8 cellular contexts compared by ENCODE assay signal in the genomic region with DNA sequence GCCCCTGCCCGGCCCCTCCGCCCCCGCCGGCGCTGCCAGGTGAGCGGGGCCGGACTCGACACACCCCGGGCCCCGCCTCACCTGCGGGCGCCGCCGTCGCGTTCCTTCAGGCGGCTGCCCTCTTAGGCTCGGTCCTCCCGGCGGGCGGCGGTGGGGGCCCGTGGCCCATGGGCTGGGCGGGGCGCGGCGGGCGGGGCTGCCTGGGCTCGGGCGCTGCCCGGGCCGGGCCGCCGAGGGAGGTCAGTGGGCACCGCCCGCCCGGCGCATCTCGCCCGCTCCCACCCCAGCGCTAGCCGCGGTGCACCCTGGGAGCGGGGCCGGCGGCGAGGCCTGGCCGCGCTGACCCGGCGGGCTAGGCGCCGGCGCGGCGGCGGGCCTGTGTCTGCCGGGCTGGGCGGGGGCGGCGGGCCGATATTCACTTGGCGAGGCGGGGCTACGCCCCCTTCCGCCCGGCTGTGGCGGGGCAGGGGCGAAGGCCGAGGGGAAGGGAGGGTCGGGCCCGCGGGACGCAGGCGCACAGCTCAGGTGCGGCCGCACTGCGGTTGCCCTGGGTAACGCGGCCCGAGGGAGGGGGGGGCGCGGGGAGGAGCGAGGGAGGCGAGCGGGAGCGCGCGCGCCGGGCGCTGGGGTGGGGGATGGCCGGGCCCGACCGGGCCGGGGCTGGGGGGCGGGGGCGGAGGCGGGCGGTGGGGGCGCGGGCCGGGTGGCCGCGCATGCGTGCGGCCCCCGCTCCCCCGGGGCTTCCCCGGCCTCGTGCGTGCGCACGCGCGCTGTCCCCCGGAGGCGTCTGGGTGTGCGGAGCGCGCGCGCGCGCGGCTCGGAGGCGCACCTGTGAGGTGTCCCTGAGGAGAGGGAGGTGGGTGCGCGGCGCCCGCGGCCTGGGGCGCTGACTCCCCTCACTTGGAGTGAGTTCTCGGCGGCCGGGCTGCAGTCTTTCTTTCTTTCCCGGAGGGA.
DNase-seq lines count a peak whose midpoint lies in the region; ATAC-seq and TF ChIP-seq lines count a peak whose summit lies in the region.

A gene with protein sequence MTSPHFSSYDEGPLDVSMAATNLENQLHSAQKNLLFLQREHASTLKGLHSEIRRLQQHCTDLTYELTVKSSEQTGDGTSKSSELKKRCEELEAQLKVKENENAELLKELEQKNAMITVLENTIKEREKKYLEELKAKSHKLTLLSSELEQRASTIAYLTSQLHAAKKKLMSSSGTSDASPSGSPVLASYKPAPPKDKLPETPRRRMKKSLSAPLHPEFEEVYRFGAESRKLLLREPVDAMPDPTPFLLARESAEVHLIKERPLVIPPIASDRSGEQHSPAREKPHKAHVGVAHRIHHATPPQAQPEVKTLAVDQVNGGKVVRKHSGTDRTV (minus strand): TSS at position 384 of the 954 bp plus-strand sequence. CDS start 28,526 bp downstream, outside the sequence.
A gene (plus strand): TSS at position 768 of the 954 bp plus-strand sequence. CDS start 38,930 bp downstream, outside the sequence.

- H3K27ac ChIP-seq in layer of hippocampus (ENCODE audit: low read depth, low read length): peak within 1 kb of the TSS; percentile 86

- ATAC-seq in GM19025 (IDR thresholded peaks at IDR 0.05; ENCODE audit: low read depth, unreplicated experiment): peak; percentile 81
- peak; percentile 78 for ATAC-seq in HG03280 (IDR thresholded peaks at IDR 0.05; ENCODE audit: unreplicated experiment)

- H3K27me3 ChIP-seq in layer of hippocampus (ENCODE audit: control insufficient read depth, insufficient read depth, low read length): no peaks in the 10 kb centered on the region

- TF ChIP-seq CTCF in AG09319 (IDR thresholded peaks at IDR 0.05; ENCODE audit: low read depth, low read length) (no peak; the same call in 1 of the 2 replicates), choroid plexus epithelial cell (conservative IDR thresholded peaks at IDR 0.05; ENCODE audit: low read depth, low read length) (no peak)

- DNase-seq in AG09319 (ENCODE audit: extremely low read depth, low read depth): peak; percentile 83
- DNase-seq in NCI-H345 treated with DMSO at 0.1 percent for 48 hours (lab: John Stamatoyannopoulos, UW; ENCODE audit: unreplicated experiment): peak; percentile 96
- peak; percentile 90 to 96 for DNase-seq in activated CD4-positive, alpha-beta T cell treated with anti-CD3 and anti-CD28 coated beads for 24 hours (ENCODE audit: low read depth in 2 of 2)
- peak; percentile 87 for DNase-seq in choroid plexus epithelial cell (ENCODE audit: low read depth)
- peak; percentile 96 to 97 for DNase-seq in stimulated activated CD4-positive, alpha-beta T cell treated with anti-CD3 and anti-CD28 coated beads, Interleukin-1b, Interleukin-23, amount 100 ng/mL, for 4 hours (ENCODE audit: low read depth in 2 of 2)

- peak within 1 kb of the TSS; percentile 74 for H3K4me3 ChIP-seq in choroid plexus epithelial cell (ENCODE audit: low read depth, low read length)

Comparison
In these comparisons a context has a peak if more than half of its experiments do, and no peak if none do; other contexts are left out.
1. Peak in every context shown above with its lines: DNase-seq, ATAC-seq, H3K4me3 ChIP-seq and H3K27ac ChIP-seq.